In the genomic region with DNA sequence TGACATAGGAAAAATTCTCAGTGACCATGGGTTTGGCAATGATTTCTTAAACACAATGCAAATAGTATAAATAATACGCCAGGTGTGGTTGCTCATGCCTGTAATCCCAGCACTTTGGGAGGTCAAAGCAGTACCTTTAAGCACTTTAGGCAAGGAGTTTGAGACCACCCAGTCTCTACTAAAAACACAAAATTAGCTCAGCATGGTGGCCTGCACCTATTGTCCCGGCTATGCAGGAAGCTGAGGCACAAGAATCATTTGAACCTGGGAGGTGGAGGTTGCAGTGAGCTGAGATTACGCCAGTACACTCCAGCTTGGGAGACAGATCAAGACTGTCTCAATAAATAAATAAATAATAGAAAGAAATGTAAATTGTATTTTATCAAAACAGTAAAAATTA, we compare ENCODE assay signal across 1 cellular context.
TF ChIP-seq lines count a peak whose summit lies in the region.

No MANE protein-coding gene starts in this region.

TF ChIP-seq in GM23338, 12 proteins besides CTCF, POLR2A, EP300 and RAD21 (continued from another document):
- TF ChIP-seq, protein P1, sequence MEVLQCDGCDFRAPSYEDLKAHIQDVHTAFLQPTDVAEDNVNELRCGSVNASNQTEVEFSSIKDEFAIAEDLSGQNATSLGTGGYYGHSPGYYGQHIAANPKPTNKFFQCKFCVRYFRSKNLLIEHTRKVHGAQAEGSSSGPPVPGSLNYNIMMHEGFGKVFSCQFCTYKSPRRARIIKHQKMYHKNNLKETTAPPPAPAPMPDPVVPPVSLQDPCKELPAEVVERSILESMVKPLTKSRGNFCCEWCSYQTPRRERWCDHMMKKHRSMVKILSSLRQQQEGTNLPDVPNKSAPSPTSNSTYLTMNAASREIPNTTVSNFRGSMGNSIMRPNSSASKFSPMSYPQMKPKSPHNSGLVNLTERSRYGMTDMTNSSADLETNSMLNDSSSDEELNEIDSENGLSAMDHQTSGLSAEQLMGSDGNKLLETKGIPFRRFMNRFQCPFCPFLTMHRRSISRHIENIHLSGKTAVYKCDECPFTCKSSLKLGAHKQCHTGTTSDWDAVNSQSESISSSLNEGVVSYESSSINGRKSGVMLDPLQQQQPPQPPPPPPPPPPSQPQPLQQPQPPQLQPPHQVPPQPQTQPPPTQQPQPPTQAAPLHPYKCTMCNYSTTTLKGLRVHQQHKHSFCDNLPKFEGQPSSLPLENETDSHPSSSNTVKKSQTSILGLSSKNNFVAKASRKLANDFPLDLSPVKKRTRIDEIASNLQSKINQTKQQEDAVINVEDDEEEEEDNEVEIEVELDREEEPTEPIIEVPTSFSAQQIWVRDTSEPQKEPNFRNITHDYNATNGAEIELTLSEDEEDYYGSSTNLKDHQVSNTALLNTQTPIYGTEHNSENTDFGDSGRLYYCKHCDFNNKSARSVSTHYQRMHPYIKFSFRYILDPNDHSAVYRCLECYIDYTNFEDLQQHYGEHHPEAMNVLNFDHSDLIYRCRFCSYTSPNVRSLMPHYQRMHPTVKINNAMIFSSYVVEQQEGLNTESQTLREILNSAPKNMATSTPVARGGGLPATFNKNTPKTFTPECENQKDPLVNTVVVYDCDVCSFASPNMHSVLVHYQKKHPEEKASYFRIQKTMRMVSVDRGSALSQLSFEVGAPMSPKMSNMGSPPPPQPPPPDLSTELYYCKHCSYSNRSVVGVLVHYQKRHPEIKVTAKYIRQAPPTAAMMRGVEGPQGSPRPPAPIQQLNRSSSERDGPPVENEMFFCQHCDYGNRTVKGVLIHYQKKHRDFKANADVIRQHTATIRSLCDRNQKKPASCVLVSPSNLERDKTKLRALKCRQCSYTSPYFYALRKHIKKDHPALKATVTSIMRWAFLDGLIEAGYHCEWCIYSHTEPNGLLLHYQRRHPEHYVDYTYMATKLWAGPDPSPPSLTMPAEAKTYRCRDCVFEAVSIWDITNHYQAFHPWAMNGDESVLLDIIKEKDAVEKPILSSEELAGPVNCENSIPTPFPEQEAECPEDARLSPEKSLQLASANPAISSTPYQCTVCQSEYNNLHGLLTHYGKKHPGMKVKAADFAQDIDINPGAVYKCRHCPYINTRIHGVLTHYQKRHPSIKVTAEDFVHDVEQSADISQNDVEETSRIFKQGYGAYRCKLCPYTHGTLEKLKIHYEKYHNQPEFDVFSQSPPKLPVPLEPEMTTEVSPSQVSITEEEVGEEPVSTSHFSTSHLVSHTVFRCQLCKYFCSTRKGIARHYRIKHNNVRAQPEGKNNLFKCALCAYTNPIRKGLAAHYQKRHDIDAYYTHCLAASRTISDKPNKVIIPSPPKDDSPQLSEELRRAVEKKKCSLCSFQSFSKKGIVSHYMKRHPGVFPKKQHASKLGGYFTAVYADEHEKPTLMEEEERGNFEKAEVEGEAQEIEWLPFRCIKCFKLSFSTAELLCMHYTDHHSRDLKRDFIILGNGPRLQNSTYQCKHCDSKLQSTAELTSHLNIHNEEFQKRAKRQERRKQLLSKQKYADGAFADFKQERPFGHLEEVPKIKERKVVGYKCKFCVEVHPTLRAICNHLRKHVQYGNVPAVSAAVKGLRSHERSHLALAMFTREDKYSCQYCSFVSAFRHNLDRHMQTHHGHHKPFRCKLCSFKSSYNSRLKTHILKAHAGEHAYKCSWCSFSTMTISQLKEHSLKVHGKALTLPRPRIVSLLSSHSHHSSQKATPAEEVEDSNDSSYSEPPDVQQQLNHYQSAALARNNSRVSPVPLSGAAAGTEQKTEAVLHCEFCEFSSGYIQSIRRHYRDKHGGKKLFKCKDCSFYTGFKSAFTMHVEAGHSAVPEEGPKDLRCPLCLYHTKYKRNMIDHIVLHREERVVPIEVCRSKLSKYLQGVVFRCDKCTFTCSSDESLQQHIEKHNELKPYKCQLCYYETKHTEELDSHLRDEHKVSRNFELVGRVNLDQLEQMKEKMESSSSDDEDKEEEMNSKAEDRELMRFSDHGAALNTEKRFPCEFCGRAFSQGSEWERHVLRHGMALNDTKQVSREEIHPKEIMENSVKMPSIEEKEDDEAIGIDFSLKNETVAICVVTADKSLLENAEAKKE (CRISPR knock-in tag; IDR thresholded peaks at IDR 0.05), result no peak
- no peak for TF ChIP-seq ZNF331 (CRISPR knock-in tag; IDR thresholded peaks at IDR 0.05; ENCODE audit: low read depth)
